ENCODE assay signal across 10 cellular contexts in genomic region chr10:31947144-31947926, GRCh38. TPM values are rescaled to one million over a fixed set of nuclear protein-coding genes. Genes with fewer than 3 reads are reported as not detected.
DNase-seq lines count a peak whose midpoint lies in the region; ATAC-seq and TF ChIP-seq lines count a peak whose summit lies in the region.
"Had no signal": no experiment of that assay in that cellular context is flagged by ENCODE, and none has a peak within 500 bp of the region (broad histone marks: within the 10 kb centered on the region; RNA-seq: fewer than 3 reads in every experiment).

No MANE protein-coding gene starts in this region.

- H3K27ac ChIP-seq in coronary artery (peak overlapping the region in 1 of 2 donors; percentile 5), endodermal cell (ENCODE audit: low read depth, low read length) (no peak overlapping the region)
- H3K27ac ChIP-seq: KMS-11, neutrophil had no signal

- H3K27me3 Mint-ChIP-seq in T-helper 2 cell treated with Interferon-gamma antibody and Interleukin-4, amounts not matched to agents 5 μg/mL and 100 μg/mL, for 36 hours (ENCODE audit: low read depth), result peaks cover 2% of the 10 kb centered on the region
- no peaks in the 10 kb centered on the region for H3K27me3 Mint-ChIP-seq in endodermal cell (ENCODE audit: insufficient read depth)

- DNase-seq in ELR (ENCODE audit: low read depth), result peak; percentile 95
- peak; percentile 45 for DNase-seq in NCI-H748 treated with DMSO at 0.1 percent for 48 hours (lab: John Stamatoyannopoulos, UW)
- DNase-seq in coronary artery (ENCODE audit: low spot score), result no peak
- DNase-seq in midbrain (lab: John Stamatoyannopoulos, UW), result peak; percentile 39
- DNase-seq in T-helper 2 cell treated with Interferon-gamma antibody and Interleukin-4, amounts not matched to agents 5 μg/mL and 100 μg/mL, for 36 hours (ENCODE audit: low spot score), result no peak
- no peak for DNase-seq in endodermal cell

- H3K9me3 ChIP-seq in endodermal cell (ENCODE audit: control insufficient read depth, low read length), result peaks cover 15% of the 10 kb centered on the region
- H3K9me3 ChIP-seq: neutrophil had no signal

- H3K9me3 Mint-ChIP-seq in T-helper 2 cell treated with Interferon-gamma antibody and Interleukin-4, amounts not matched to agents 5 μg/mL and 100 μg/mL, for 36 hours, result no peaks in the 10 kb centered on the region
- peaks cover 4% of the 10 kb centered on the region for H3K9me3 Mint-ChIP-seq in endodermal cell

- peaks cover 3% of the 10 kb centered on the region for H3K4me1 ChIP-seq in endodermal cell (ENCODE audit: control insufficient read depth, insufficient read depth, low read length)

- H3K27ac Mint-ChIP-seq in T-helper 2 cell treated with Interferon-gamma antibody and Interleukin-4, amounts not matched to agents 5 μg/mL and 100 μg/mL, for 36 hours, result no peak overlapping the region
- H3K27ac Mint-ChIP-seq in endodermal cell, result no peak overlapping the region

- 92 to 93% methylated on average over 3 to 7 of the region's 7 CpGs for WGBS in endodermal cell (ENCODE audit: insufficient coverage in 1 of 2, insufficient read length in 1 of 2), 2 experiments

- H3K9ac ChIP-seq in endodermal cell (ENCODE audit: extremely low read depth, low read length, poor library complexity, severe bottlenecking), result no peak overlapping the region
- H3K9ac ChIP-seq: KMS-11 had no signal

- H3K36me3 ChIP-seq in endodermal cell (ENCODE audit: control insufficient read depth, insufficient read depth, low read length), result no peaks in the 10 kb centered on the region
- H3K36me3 ChIP-seq: neutrophil had no signal

- H3K4me3 ChIP-seq in coronary artery (peak overlapping the region; percentile 19), endodermal cell (ENCODE audit: low read length) (no peak overlapping the region)

- ATAC-seq in GM18909 (IDR thresholded peaks at IDR 0.05; ENCODE audit: poor library complexity, unreplicated experiment) (no peak), HG03457 (IDR thresholded peaks at IDR 0.05; ENCODE audit: unreplicated experiment) (no peak)

- no peaks in the 10 kb centered on the region for H3K4me1 Mint-ChIP-seq in T-helper 2 cell treated with Interferon-gamma antibody and Interleukin-4, amounts not matched to agents 5 μg/mL and 100 μg/mL, for 36 hours (ENCODE audit: low read depth)
- peaks cover 12% of the 10 kb centered on the region for H3K4me1 Mint-ChIP-seq in endodermal cell

- no peak overlapping the region for H3K4me3 Mint-ChIP-seq in T-helper 2 cell treated with Interferon-gamma antibody and Interleukin-4, amounts not matched to agents 5 μg/mL and 100 μg/mL, for 36 hours
- no peak overlapping the region for H3K4me3 Mint-ChIP-seq in endodermal cell

- no peaks in the 10 kb centered on the region for H3K27me3 ChIP-seq in endodermal cell (ENCODE audit: control insufficient read depth, insufficient read depth, low read length, poor library complexity, severe bottlenecking)
- H3K27me3 ChIP-seq: neutrophil had no signal

- TF ChIP-seq CTCF in coronary artery (IDR thresholded peaks at IDR 0.05) (peak; percentile 43), endodermal cell (conservative IDR thresholded peaks at IDR 0.05) (no peak)

- no peaks in the 10 kb centered on the region for H3K36me3 Mint-ChIP-seq in T-helper 2 cell treated with Interferon-gamma antibody and Interleukin-4, amounts not matched to agents 5 μg/mL and 100 μg/mL, for 36 hours (ENCODE audit: low read depth)
- peaks cover 23% of the 10 kb centered on the region for H3K36me3 Mint-ChIP-seq in endodermal cell (ENCODE audit: low read depth)

RNA-seq across cellular contexts. Expression of gene ARHGAP12, which starts 18.7 kb away (rescaled TPM):
- 10 to 100 TPM; 49.6 to 49.8 TPM for total RNA-seq in endodermal cell
- polyA plus RNA-seq in endodermal cell (2013, experiment 1 of 2), result 25.0 TPM
- 26.7 TPM for polyA plus RNA-seq in endodermal cell (2013, experiment 2 of 2)

Comparison
In these comparisons a context has a peak if more than half of its experiments do, and no peak if none do; other contexts are left out.
1. DNase-seq: peak in ELR (single experiment), NCI-H748 treated with DMSO at 0.1 percent for 48 hours (single experiment) and midbrain (single experiment); none in coronary artery (single experiment), T-helper 2 cell treated with Interferon-gamma antibody and Interleukin-4, amounts not matched to agents 5 μg/mL and 100 μg/mL, for 36 hours (single experiment) and endodermal cell (single experiment).